10 cellular contexts compared by ENCODE assay signal in the genomic region with DNA sequence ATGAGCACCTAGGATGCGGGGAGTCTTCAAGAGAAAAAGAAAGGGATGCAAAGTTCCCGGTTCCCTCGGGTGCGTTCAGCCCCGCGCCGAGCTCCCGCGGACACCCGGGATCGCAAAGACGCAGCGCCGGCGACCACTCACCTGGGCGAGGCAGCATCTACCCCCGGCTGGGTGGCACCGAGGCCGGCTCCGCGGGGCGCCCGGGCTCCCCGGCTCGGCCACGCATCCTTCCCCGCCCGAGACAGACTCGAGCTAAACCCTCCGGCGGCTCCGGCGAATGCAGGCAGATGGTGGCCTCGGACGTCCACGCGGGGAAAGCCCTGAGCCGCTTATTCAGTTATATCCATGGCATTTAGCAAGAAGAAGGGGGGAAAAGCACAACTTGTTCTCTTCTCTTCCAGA. TPM values are rescaled to one million over a fixed set of nuclear protein-coding genes. Genes with fewer than 3 reads are reported as not detected.
DNase-seq lines count a peak whose midpoint lies in the region; ATAC-seq and TF ChIP-seq lines count a peak whose summit lies in the region.
"Had no signal": no experiment of that assay in that cellular context is flagged by ENCODE, and none has a peak within 500 bp of the region (broad histone marks: within the 10 kb centered on the region; RNA-seq: fewer than 3 reads in every experiment).

No MANE protein-coding gene starts in this region.

- H3K27me3 ChIP-seq in thyroid gland (no peaks in the 10 kb centered on the region), SJCRH30 (no peaks in the 10 kb centered on the region)

- TF ChIP-seq POLR2A in thyroid gland (IDR thresholded peaks at IDR 0.05), result no peak

- H3K27ac ChIP-seq in thyroid gland (no peak overlapping the region), SJCRH30 (no peak overlapping the region)
- H3K27ac ChIP-seq: adrenal gland had no signal

- CTCF ChIA-PET in activated CD4-positive, alpha-beta memory T cell treated with anti-CD3 and anti-CD28 coated beads for 36 hours (lab: Charles Lee), result interaction anchor here (0.6 to 1.4 kb wide), 4 partner anchors 8 to 691 kb away, joined by 3 to 4 read pairs (median 3); no protein-coding TSS in a partner anchor
- CTCF ChIA-PET in activated CD4-positive, alpha-beta memory T cell treated with anti-CD3 and anti-CD28 coated beads, Interleukin-2, amount 10 ng/mL, durations not matched to agents 7 days and 5 days (lab: Charles Lee), result interaction anchor here (0.9 to 1.3 kb wide), 6 partner anchors 13 to 442 kb away, joined by 3 to 11 read pairs (median 4); no protein-coding TSS in a partner anchor

- H3K4me1 ChIP-seq in thyroid gland (peaks cover 7 to 25% of the 10 kb centered on the region in 2 donors), SJCRH30 (no peaks in the 10 kb centered on the region)

- intact Hi-C loops in activated CD4-positive, alpha-beta memory T cell treated with anti-CD3 and anti-CD28 coated beads for 36 hours (cut with micrococcal nuclease), result loop anchor here (5.0 kb wide), 1 partner anchor 260 kb away; no protein-coding TSS in a partner anchor
- intact Hi-C loops in thyroid gland (cut with DNase I), result loop anchor here (10.0 kb wide), 1 partner anchor 1372 kb away; no protein-coding TSS in a partner anchor

- 0 to 3% methylated on average over 23 to 30 of the region's 38 CpGs for WGBS in thyroid gland, 2 donors

- no peaks in the 10 kb centered on the region for H3K9me3 Mint-ChIP-seq in activated CD4-positive, alpha-beta memory T cell treated with anti-CD3 and anti-CD28 coated beads for 36 hours
- no peaks in the 10 kb centered on the region for H3K9me3 Mint-ChIP-seq in activated CD4-positive, alpha-beta memory T cell treated with anti-CD3 and anti-CD28 coated beads, Interleukin-2, amount 10 ng/mL, durations not matched to agents 7 days and 5 days
- H3K9me3 Mint-ChIP-seq in activated naive CD8-positive, alpha-beta T cell treated with anti-CD3 and anti-CD28 coated beads, Interleukin-2, amount 10 ng/mL, durations not matched to agents 7 days and 5 days, result no peaks in the 10 kb centered on the region

- H3K4me3 Mint-ChIP-seq in activated CD4-positive, alpha-beta memory T cell treated with anti-CD3 and anti-CD28 coated beads for 36 hours, result peak overlapping the region; percentile 17
- no peak overlapping the region for H3K4me3 Mint-ChIP-seq in activated CD4-positive, alpha-beta memory T cell treated with anti-CD3 and anti-CD28 coated beads, Interleukin-2, amount 10 ng/mL, durations not matched to agents 7 days and 5 days
- H3K4me3 Mint-ChIP-seq in activated naive CD8-positive, alpha-beta T cell treated with anti-CD3 and anti-CD28 coated beads, Interleukin-2, amount 10 ng/mL, durations not matched to agents 7 days and 5 days, result peak overlapping the region; percentile 80

- H3K9me3 ChIP-seq in thyroid gland (no peaks in the 10 kb centered on the region), SJCRH30 (replicated peaks) (no peaks in the 10 kb centered on the region)
- H3K9me3 ChIP-seq: adrenal gland had no signal

- no peak for DNase-seq in activated CD4-positive, alpha-beta memory T cell treated with anti-CD3 and anti-CD28 coated beads for 36 hours
- no peak for DNase-seq in activated CD4-positive, alpha-beta memory T cell treated with anti-CD3 and anti-CD28 coated beads, Interleukin-2, amount 10 ng/mL, durations not matched to agents 7 days and 5 days
- DNase-seq in activated naive CD8-positive, alpha-beta T cell treated with anti-CD3 and anti-CD28 coated beads, Interleukin-2, amount 10 ng/mL, durations not matched to agents 7 days and 5 days, result peak; percentile 33
- DNase-seq in lung microvascular endothelial cell (ENCODE audit: low read depth in 2 of 2) (peak; percentile 3 to 27), thyroid gland (peak; percentile 22 to 32), SJCRH30 (no peak)
- DNase-seq in activated effector memory CD4-positive, alpha-beta T cell treated with Interleukin-2 at 50 U/mL for 16 hours, result no peak

- no peaks in the 10 kb centered on the region for H3K36me3 Mint-ChIP-seq in activated CD4-positive, alpha-beta memory T cell treated with anti-CD3 and anti-CD28 coated beads for 36 hours
- no peaks in the 10 kb centered on the region for H3K36me3 Mint-ChIP-seq in activated CD4-positive, alpha-beta memory T cell treated with anti-CD3 and anti-CD28 coated beads, Interleukin-2, amount 10 ng/mL, durations not matched to agents 7 days and 5 days (ENCODE audit: low read depth)
- no peaks in the 10 kb centered on the region for H3K36me3 Mint-ChIP-seq in activated naive CD8-positive, alpha-beta T cell treated with anti-CD3 and anti-CD28 coated beads, Interleukin-2, amount 10 ng/mL, durations not matched to agents 7 days and 5 days
- H3K36me3 Mint-ChIP-seq: IgD-negative memory B cell had no signal

- POLR2A ChIA-PET in activated CD4-positive, alpha-beta memory T cell treated with anti-CD3 and anti-CD28 coated beads for 36 hours (lab: Charles Lee), result no interaction called here
- POLR2A ChIA-PET in activated CD4-positive, alpha-beta memory T cell treated with anti-CD3 and anti-CD28 coated beads, Interleukin-2, amount 10 ng/mL, durations not matched to agents 7 days and 5 days (lab: Charles Lee), result no interaction called here
- POLR2A ChIA-PET in activated naive CD8-positive, alpha-beta T cell treated with anti-CD3 and anti-CD28 coated beads, Interleukin-2, amount 10 ng/mL, durations not matched to agents 7 days and 5 days (lab: Charles Lee), result no interaction called here

- H3K27ac Mint-ChIP-seq in activated CD4-positive, alpha-beta memory T cell treated with anti-CD3 and anti-CD28 coated beads for 36 hours, result no peak overlapping the region
- H3K27ac Mint-ChIP-seq in activated CD4-positive, alpha-beta memory T cell treated with anti-CD3 and anti-CD28 coated beads, Interleukin-2, amount 10 ng/mL, durations not matched to agents 7 days and 5 days, result no peak overlapping the region
- no peak overlapping the region for H3K27ac Mint-ChIP-seq in activated naive CD8-positive, alpha-beta T cell treated with anti-CD3 and anti-CD28 coated beads, Interleukin-2, amount 10 ng/mL, durations not matched to agents 7 days and 5 days
- H3K27ac Mint-ChIP-seq: IgD-negative memory B cell had no signal

- no peak for ATAC-seq in activated naive CD8-positive, alpha-beta T cell treated with anti-CD3 and anti-CD28 coated beads, Interleukin-2, amount 10 ng/mL, durations not matched to agents 7 days and 5 days (ENCODE audit: low read depth)
- no peak for ATAC-seq in HG02642 (IDR thresholded peaks at IDR 0.05; ENCODE audit: poor library complexity, unreplicated experiment)

- H3K36me3 ChIP-seq in thyroid gland (no peaks in the 10 kb centered on the region), SJCRH30 (no peaks in the 10 kb centered on the region)
- H3K36me3 ChIP-seq: adrenal gland had no signal

- H3K4me3 ChIP-seq in thyroid gland (replicated peaks in 1 of 3), result peak overlapping the region in 2 of 3 donors; percentile 13 to 29
- H3K4me3 ChIP-seq in SJCRH30, result no peak overlapping the region

- TF ChIP-seq CTCF in thyroid gland (IDR thresholded peaks at IDR 0.05), result no peak

- peaks cover 39% of the 10 kb centered on the region for H3K27me3 Mint-ChIP-seq in activated CD4-positive, alpha-beta memory T cell treated with anti-CD3 and anti-CD28 coated beads for 36 hours
- H3K27me3 Mint-ChIP-seq in activated CD4-positive, alpha-beta memory T cell treated with anti-CD3 and anti-CD28 coated beads, Interleukin-2, amount 10 ng/mL, durations not matched to agents 7 days and 5 days, result peaks cover 47% of the 10 kb centered on the region
- peaks cover 61% of the 10 kb centered on the region for H3K27me3 Mint-ChIP-seq in activated naive CD8-positive, alpha-beta T cell treated with anti-CD3 and anti-CD28 coated beads, Interleukin-2, amount 10 ng/mL, durations not matched to agents 7 days and 5 days

- peaks cover 11% of the 10 kb centered on the region for H3K4me1 Mint-ChIP-seq in activated CD4-positive, alpha-beta memory T cell treated with anti-CD3 and anti-CD28 coated beads for 36 hours (ENCODE audit: low read depth)
- H3K4me1 Mint-ChIP-seq in activated CD4-positive, alpha-beta memory T cell treated with anti-CD3 and anti-CD28 coated beads, Interleukin-2, amount 10 ng/mL, durations not matched to agents 7 days and 5 days, result peaks cover 10% of the 10 kb centered on the region
- H3K4me1 Mint-ChIP-seq in activated naive CD8-positive, alpha-beta T cell treated with anti-CD3 and anti-CD28 coated beads, Interleukin-2, amount 10 ng/mL, durations not matched to agents 7 days and 5 days, result peaks cover 26% of the 10 kb centered on the region

RNA-seq across cellular contexts. Expression of a gene that starts 0.4 kb away (rescaled TPM):
- total RNA-seq in activated CD4-positive, alpha-beta memory T cell treated with anti-CD3 and anti-CD28 coated beads for 36 hours, result not detected
- under 1 TPM in 1 of 2 experiments, not detected in 1; 0.08 TPM for total RNA-seq in activated CD4-positive, alpha-beta memory T cell treated with anti-CD3 and anti-CD28 coated beads, Interleukin-2, amount 10 ng/mL, durations not matched to agents 7 days and 5 days
- total RNA-seq in activated naive CD8-positive, alpha-beta T cell treated with anti-CD3 and anti-CD28 coated beads, Interleukin-2, amount 10 ng/mL, durations not matched to agents 7 days and 5 days, result not detected
- total RNA-seq in lung microvascular endothelial cell (not detected in 2 replicates), thyroid gland (under 1 TPM in 1 of 4 donors, not detected in 3; 0.13 TPM)
- total RNA-seq in SJCRH30 (2014; rRNA removed; shearing (Covaris generic)), result not detected in 2 replicates

Comparison
In these comparisons a context has a peak if more than half of its experiments do, and no peak if none do; other contexts are left out.
1. DNase-seq: peak in activated naive CD8-positive, alpha-beta T cell treated with anti-CD3 and anti-CD28 coated beads, Interleukin-2, amount 10 ng/mL, durations not matched to agents 7 days and 5 days (single experiment), lung microvascular endothelial cell (2 of 2) and thyroid gland (2 of 2); none in activated CD4-positive, alpha-beta memory T cell treated with anti-CD3 and anti-CD28 coated beads for 36 hours (single experiment), activated CD4-positive, alpha-beta memory T cell treated with anti-CD3 and anti-CD28 coated beads, Interleukin-2, amount 10 ng/mL, durations not matched to agents 7 days and 5 days (single experiment), SJCRH30 (0 of 2) and activated effector memory CD4-positive, alpha-beta T cell treated with Interleukin-2 at 50 U/mL for 16 hours (single experiment).